8 cellular contexts compared by ENCODE assay signal in genomic region chr14:73742520-73743238, GRCh38. TPM values are rescaled to one million over a fixed set of nuclear protein-coding genes. Genes with fewer than 3 reads are reported as not detected.
DNase-seq lines count a peak whose midpoint lies in the region; ATAC-seq, FAIRE-seq and TF ChIP-seq lines count a peak whose summit lies in the region.

No MANE protein-coding gene starts in this region.

- peak; percentile 73 for FAIRE-seq in GM12891 (lab: Jason Lieb, UNC)
- FAIRE-seq in frontal cortex (lab: Jason Lieb, UNC) = no peak

- peaks cover 66% of the 10 kb centered on the region for H3K4me1 ChIP-seq in foreskin keratinocyte

- peak overlapping the region; percentile 93 to 96 for H3K27ac Mint-ChIP-seq in T-cell

- intact Hi-C loops in posterior vena cava (cut with DNase I) = no loop called here

- POLR2A ChIA-PET in T-cell (lab: Charles Lee) = interaction anchor here (0.6 to 1.0 kb wide), 5 partner anchors 16 to 47 kb away, joined by 3 to 5 read pairs (median 3); a partner anchor contains a TSS

- H3K27me3 Mint-ChIP-seq in T-cell = no peaks in the 10 kb centered on the region

- no peaks in the 10 kb centered on the region for H3K27me3 ChIP-seq in foreskin keratinocyte

- TF ChIP-seq POLR2A in GM12891 (IDR thresholded peaks at IDR 0.05; ENCODE audit: low read depth, low read length) = no peak

- DNase-seq in GM12891 (ENCODE audit: insufficient read length, low spot score) (no peak), T-cell (peak in 1 of 34 experiments; percentile 18), foreskin keratinocyte (no peak), frontal cortex (ENCODE audit: low spot score in 2 of 2) (no peak), posterior vena cava (ENCODE audit: low spot score) (no peak), hypothalamus (lab: John Stamatoyannopoulos, UW) (no peak), NCI-H774 (lab: John Stamatoyannopoulos, UW) (no peak)

- CTCF ChIA-PET in T-cell (lab: Charles Lee) = interaction anchor here (0.9 to 4.8 kb wide), 9 partner anchors 9 to 109 kb away, joined by 3 to 24 read pairs (median 5); partner anchors contain the start of gene PTGR2 (in 1 of the 2)

- ATAC-seq in T-cell (replicated peaks in 1 of 4) (no peak), foreskin keratinocyte (no peak)

- H3K27ac ChIP-seq in foreskin keratinocyte (peak overlapping the region; percentile 41), skin epidermis (peak overlapping the region in 20 of 21 experiments; percentile 61 to 97 (median 85))

- H3K9me3 Mint-ChIP-seq in T-cell = no peaks in the 10 kb centered on the region

- H3K4me3 Mint-ChIP-seq in T-cell = peak overlapping the region; percentile 66 to 90 (median 70)

- TF ChIP-seq CTCF in foreskin keratinocyte (conservative IDR thresholded peaks at IDR 0.05) = no peak

- H3K4me3 ChIP-seq in skin epidermis = no peak overlapping the region

- peaks cover 70 to 79% (median 78%) of the 10 kb centered on the region in 3 donors for H3K4me1 Mint-ChIP-seq in T-cell

- no peaks in the 10 kb centered on the region for H3K36me3 Mint-ChIP-seq in T-cell

TF ChIP-seq in GM12891, 5 proteins besides CTCF, POLR2A, EP300 and RAD21:
- TF ChIP-seq POLR2AphosphoS5 (IDR thresholded peaks at IDR 0.05; ENCODE audit: low read depth, low read length) (no peak), TAF1 (IDR thresholded peaks at IDR 0.05; ENCODE audit: low read depth, low read length) (no peak), PAX5 (IDR thresholded peaks at IDR 0.05; ENCODE audit: insufficient read depth, low read length, severe bottlenecking) (no peak), POU2F2 (IDR thresholded peaks at IDR 0.05; ENCODE audit: low read depth, low read length) (no peak), SPI1 (IDR thresholded peaks at IDR 0.05; ENCODE audit: low read depth, low read length) (no peak)

RNA-seq across cellular contexts. Expression of gene PNMA1, which starts 28.5 kb away (rescaled TPM):
- 18.6 TPM for polyA plus RNA-seq in GM12891 (2012; ENCODE audit: low read depth, missing spikeins)
- total RNA-seq in T-cell (10 to 100 TPM; 36.2 to 57.9 (median 53.4) TPM), foreskin keratinocyte (12.2 and 13.6 TPM in 2 replicates), frontal cortex (70.5 TPM), posterior vena cava (10 to 100 TPM; 64.8 to 88.7 TPM)
- polyA plus RNA-seq in foreskin keratinocyte = 9.6 TPM in 2 replicates
